2 cellular contexts compared by ENCODE assay signal in genomic region chr16:29709657-29710056, GRCh38. TPM values are rescaled to one million over a fixed set of nuclear protein-coding genes. Genes with fewer than 3 reads are reported as not detected.
"Had no signal": no experiment of that assay in that cellular context is flagged by ENCODE, and none has a peak within 500 bp of the region (broad histone marks: within the 10 kb centered on the region; RNA-seq: fewer than 3 reads in every experiment).

No MANE protein-coding gene starts in this region.

RNA-seq across cellular contexts. Expression of gene C16orf54, which starts 36.1 kb away (rescaled TPM):
- total RNA-seq: chondrocyte, dermis microvascular lymphatic vessel endothelial cell had no signal

RNA-seq across cellular contexts. Expression of gene SPN, which starts 46.6 kb away (rescaled TPM):
- total RNA-seq: chondrocyte, dermis microvascular lymphatic vessel endothelial cell had no signal
